1 cellular context compared by ENCODE assay signal in the genomic region with DNA sequence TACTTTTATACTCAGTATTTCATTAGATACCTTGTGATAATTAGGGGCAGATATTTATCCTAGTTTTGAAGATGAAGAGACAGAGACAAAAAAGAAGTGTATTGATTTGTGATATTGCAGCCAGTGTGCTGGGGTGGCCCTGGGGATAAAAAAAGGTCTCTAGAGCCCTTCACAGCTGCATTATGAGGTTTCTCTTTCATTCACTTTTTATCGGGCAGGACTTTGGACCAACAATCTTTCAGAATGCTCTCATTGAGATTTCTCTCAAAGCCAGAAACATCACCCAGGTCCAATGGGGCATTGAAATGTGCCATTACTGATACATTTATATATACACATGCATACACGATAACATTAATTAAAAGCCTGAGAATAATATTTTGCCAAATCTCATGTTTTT.
TF ChIP-seq lines count a peak whose summit lies in the region.

No MANE protein-coding gene starts in this region.

TF ChIP-seq in GM12878, 131 proteins besides CTCF, POLR2A, EP300 and RAD21 (continued from another document):
- TF ChIP-seq, protein P1, sequence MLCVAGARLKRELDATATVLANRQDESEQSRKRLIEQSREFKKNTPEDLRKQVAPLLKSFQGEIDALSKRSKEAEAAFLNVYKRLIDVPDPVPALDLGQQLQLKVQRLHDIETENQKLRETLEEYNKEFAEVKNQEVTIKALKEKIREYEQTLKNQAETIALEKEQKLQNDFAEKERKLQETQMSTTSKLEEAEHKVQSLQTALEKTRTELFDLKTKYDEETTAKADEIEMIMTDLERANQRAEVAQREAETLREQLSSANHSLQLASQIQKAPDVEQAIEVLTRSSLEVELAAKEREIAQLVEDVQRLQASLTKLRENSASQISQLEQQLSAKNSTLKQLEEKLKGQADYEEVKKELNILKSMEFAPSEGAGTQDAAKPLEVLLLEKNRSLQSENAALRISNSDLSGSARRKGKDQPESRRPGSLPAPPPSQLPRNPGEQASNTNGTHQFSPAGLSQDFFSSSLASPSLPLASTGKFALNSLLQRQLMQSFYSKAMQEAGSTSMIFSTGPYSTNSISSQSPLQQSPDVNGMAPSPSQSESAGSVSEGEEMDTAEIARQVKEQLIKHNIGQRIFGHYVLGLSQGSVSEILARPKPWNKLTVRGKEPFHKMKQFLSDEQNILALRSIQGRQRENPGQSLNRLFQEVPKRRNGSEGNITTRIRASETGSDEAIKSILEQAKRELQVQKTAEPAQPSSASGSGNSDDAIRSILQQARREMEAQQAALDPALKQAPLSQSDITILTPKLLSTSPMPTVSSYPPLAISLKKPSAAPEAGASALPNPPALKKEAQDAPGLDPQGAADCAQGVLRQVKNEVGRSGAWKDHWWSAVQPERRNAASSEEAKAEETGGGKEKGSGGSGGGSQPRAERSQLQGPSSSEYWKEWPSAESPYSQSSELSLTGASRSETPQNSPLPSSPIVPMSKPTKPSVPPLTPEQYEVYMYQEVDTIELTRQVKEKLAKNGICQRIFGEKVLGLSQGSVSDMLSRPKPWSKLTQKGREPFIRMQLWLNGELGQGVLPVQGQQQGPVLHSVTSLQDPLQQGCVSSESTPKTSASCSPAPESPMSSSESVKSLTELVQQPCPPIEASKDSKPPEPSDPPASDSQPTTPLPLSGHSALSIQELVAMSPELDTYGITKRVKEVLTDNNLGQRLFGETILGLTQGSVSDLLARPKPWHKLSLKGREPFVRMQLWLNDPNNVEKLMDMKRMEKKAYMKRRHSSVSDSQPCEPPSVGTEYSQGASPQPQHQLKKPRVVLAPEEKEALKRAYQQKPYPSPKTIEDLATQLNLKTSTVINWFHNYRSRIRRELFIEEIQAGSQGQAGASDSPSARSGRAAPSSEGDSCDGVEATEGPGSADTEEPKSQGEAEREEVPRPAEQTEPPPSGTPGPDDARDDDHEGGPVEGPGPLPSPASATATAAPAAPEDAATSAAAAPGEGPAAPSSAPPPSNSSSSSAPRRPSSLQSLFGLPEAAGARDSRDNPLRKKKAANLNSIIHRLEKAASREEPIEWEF (IDR thresholded peaks at IDR 0.05; ENCODE audit: insufficient replicate concordance, low read depth, low read length) = peak; percentile 24
- 0 out of 2 replicates have a peak, but pooled peaks have one; percentile 21 for TF ChIP-seq TCF12 (IDR thresholded peaks at IDR 0.05; ENCODE audit: low read depth, low read length)
- peak; percentile 14 for TF ChIP-seq ATF7 (IDR thresholded peaks at IDR 0.05; ENCODE audit: low read depth)
- peak; percentile 91 for TF ChIP-seq MEF2B (IDR thresholded peaks at IDR 0.05; ENCODE audit: partially characterized antibody, poor library complexity, severe bottlenecking)
- no peak for TF ChIP-seq ZNF207 (IDR thresholded peaks at IDR 0.05; ENCODE audit: borderline replicate concordance)
- TF ChIP-seq, protein P2, sequence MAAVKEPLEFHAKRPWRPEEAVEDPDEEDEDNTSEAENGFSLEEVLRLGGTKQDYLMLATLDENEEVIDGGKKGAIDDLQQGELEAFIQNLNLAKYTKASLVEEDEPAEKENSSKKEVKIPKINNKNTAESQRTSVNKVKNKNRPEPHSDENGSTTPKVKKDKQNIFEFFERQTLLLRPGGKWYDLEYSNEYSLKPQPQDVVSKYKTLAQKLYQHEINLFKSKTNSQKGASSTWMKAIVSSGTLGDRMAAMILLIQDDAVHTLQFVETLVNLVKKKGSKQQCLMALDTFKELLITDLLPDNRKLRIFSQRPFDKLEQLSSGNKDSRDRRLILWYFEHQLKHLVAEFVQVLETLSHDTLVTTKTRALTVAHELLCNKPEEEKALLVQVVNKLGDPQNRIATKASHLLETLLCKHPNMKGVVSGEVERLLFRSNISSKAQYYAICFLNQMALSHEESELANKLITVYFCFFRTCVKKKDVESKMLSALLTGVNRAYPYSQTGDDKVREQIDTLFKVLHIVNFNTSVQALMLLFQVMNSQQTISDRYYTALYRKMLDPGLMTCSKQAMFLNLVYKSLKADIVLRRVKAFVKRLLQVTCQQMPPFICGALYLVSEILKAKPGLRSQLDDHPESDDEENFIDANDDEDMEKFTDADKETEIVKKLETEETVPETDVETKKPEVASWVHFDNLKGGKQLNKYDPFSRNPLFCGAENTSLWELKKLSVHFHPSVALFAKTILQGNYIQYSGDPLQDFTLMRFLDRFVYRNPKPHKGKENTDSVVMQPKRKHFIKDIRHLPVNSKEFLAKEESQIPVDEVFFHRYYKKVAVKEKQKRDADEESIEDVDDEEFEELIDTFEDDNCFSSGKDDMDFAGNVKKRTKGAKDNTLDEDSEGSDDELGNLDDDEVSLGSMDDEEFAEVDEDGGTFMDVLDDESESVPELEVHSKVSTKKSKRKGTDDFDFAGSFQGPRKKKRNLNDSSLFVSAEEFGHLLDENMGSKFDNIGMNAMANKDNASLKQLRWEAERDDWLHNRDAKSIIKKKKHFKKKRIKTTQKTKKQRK (IDR thresholded peaks at IDR 0.05; ENCODE audit: low read depth, low read length) = no peak
- TF ChIP-seq, protein P3, sequence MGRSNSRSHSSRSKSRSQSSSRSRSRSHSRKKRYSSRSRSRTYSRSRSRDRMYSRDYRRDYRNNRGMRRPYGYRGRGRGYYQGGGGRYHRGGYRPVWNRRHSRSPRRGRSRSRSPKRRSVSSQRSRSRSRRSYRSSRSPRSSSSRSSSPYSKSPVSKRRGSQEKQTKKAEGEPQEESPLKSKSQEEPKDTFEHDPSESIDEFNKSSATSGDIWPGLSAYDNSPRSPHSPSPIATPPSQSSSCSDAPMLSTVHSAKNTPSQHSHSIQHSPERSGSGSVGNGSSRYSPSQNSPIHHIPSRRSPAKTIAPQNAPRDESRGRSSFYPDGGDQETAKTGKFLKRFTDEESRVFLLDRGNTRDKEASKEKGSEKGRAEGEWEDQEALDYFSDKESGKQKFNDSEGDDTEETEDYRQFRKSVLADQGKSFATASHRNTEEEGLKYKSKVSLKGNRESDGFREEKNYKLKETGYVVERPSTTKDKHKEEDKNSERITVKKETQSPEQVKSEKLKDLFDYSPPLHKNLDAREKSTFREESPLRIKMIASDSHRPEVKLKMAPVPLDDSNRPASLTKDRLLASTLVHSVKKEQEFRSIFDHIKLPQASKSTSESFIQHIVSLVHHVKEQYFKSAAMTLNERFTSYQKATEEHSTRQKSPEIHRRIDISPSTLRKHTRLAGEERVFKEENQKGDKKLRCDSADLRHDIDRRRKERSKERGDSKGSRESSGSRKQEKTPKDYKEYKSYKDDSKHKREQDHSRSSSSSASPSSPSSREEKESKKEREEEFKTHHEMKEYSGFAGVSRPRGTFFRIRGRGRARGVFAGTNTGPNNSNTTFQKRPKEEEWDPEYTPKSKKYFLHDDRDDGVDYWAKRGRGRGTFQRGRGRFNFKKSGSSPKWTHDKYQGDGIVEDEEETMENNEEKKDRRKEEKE (IDR thresholded peaks at IDR 0.05) = no peak
- TF ChIP-seq NFYA (IDR thresholded peaks at IDR 0.05; ENCODE audit: borderline replicate concordance, low read depth, low read length) = no peak
- TF ChIP-seq, protein P4, sequence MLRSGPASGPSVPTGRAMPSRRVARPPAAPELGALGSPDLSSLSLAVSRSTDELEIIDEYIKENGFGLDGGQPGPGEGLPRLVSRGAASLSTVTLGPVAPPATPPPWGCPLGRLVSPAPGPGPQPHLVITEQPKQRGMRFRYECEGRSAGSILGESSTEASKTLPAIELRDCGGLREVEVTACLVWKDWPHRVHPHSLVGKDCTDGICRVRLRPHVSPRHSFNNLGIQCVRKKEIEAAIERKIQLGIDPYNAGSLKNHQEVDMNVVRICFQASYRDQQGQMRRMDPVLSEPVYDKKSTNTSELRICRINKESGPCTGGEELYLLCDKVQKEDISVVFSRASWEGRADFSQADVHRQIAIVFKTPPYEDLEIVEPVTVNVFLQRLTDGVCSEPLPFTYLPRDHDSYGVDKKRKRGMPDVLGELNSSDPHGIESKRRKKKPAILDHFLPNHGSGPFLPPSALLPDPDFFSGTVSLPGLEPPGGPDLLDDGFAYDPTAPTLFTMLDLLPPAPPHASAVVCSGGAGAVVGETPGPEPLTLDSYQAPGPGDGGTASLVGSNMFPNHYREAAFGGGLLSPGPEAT (IDR thresholded peaks at IDR 0.05; ENCODE audit: low read depth) = no peak
- TF ChIP-seq JUND (IDR thresholded peaks at IDR 0.05; ENCODE audit: low read depth, low read length) = no peak
- no peak for TF ChIP-seq MXI1 (IDR thresholded peaks at IDR 0.05; ENCODE audit: low read depth, low read length)
- TF ChIP-seq CREB1 (IDR thresholded peaks at IDR 0.05; ENCODE audit: low read depth) = no peak
- no peak for TF ChIP-seq CBX5 (IDR thresholded peaks at IDR 0.05; ENCODE audit: low read depth)
- TF ChIP-seq SMC3 (IDR thresholded peaks at IDR 0.05; ENCODE audit: borderline replicate concordance, low read length) = no peak
- TF ChIP-seq GABPA (IDR thresholded peaks at IDR 0.05; ENCODE audit: low read depth) = no peak
- TF ChIP-seq PAX8 (IDR thresholded peaks at IDR 0.05) = no peak
- no peak for TF ChIP-seq NRF1 (conservative IDR thresholded peaks at IDR 0.05; ENCODE audit: low read depth, low read length)
TF ChIP-seq in GM12878: peak in this region for 8.
